In genomic region chr7:151079199-151079910, GRCh38 we compare ENCODE assay signal across 8 cellular contexts. TPM values are rescaled to one million over a fixed set of nuclear protein-coding genes. Genes with fewer than 3 reads are reported as not detected.
DNase-seq lines count a peak whose midpoint lies in the region; ATAC-seq and TF ChIP-seq lines count a peak whose summit lies in the region.

No MANE protein-coding gene starts in this region.

- H3K36me3 Mint-ChIP-seq in naive B cell = peaks cover 0 to 9% of the 10 kb centered on the region in 2 donors

- H3K27me3 Mint-ChIP-seq in naive B cell = peaks cover 0 to under 1% (median 0%) of the 10 kb centered on the region in 3 donors

- H3K36me3 ChIP-seq in KOPT-K1 (ENCODE audit: insufficient read depth, low read length) (peaks cover 48% of the 10 kb centered on the region), colonic mucosa (peaks cover 8% of the 10 kb centered on the region)

- intact Hi-C loops in colonic mucosa (cut with DNase I) = no loop called here

- no peaks in the 10 kb centered on the region for H3K9me3 Mint-ChIP-seq in naive B cell

- DNase-seq in AG09309 (ENCODE audit: low read depth) (no peak), colonic mucosa (no peak), naive B cell (no peak), GM19240 (ENCODE audit: insufficient read length, low spot score) (no peak), cerebellar nuclear complex (lab: John Stamatoyannopoulos, UW) (no peak), LoVo (ENCODE audit: low spot score) (no peak)
- no peak for DNase-seq in activated CD8-positive, alpha-beta memory T cell treated with anti-CD3 and anti-CD28 coated beads for 24 hours

- H3K9ac ChIP-seq in colonic mucosa (ENCODE audit: low read depth in 2 of 2, low read length in 2 of 2) = peak overlapping the region; percentile 85 to 95

- TF ChIP-seq CTCF in AG09309 (IDR thresholded peaks at IDR 0.05; ENCODE audit: control insufficient read depth, insufficient read depth, low read depth, low read length, missing control alignments) (no peak), colonic mucosa (IDR thresholded peaks at IDR 0.05) (no peak)

- H3K4me1 ChIP-seq in colonic mucosa = peaks cover 22% of the 10 kb centered on the region

- peak overlapping the region in 5 of 6 donors; percentile 47 to 91 (median 82) for H3K27ac Mint-ChIP-seq in naive B cell

- no peak for ATAC-seq in naive B cell (ENCODE audit: low read depth in 2 of 2)

- H3K27ac ChIP-seq in KOPT-K1 (ENCODE audit: low read depth, low read length, poor library complexity, severe bottlenecking) (peak overlapping the region; percentile 82), colonic mucosa (no peak overlapping the region)

- H3K4me3 Mint-ChIP-seq in naive B cell = peak overlapping the region; percentile 83 to 93 (median 87)

- no peaks in the 10 kb centered on the region for H3K27me3 ChIP-seq in colonic mucosa

- peaks cover 21 to 29% (median 28%) of the 10 kb centered on the region in 3 donors for H3K4me1 Mint-ChIP-seq in naive B cell

- H3K9me3 ChIP-seq in KOPT-K1 (ENCODE audit: insufficient read depth, low read length, poor library complexity, severe bottlenecking) (no peaks in the 10 kb centered on the region), colonic mucosa (no peaks in the 10 kb centered on the region)

- H3K4me3 ChIP-seq in AG09309 (ENCODE audit: control insufficient read depth, low read depth, low read length) = peak overlapping the region; percentile 96
- H3K4me3 ChIP-seq in colonic mucosa = peak overlapping the region; percentile 83

RNA-seq across cellular contexts. Expression of gene FASTK, which starts 1.3 kb away (rescaled TPM):
- total RNA-seq in colonic mucosa = 100 to 1,000 TPM in 1 of 2 donors, 10 to 100 TPM in 1; 67.0 to 149 TPM
- polyA plus RNA-seq in naive B cell (ENCODE audit: low read depth in 6 of 6) = 10 to 100 TPM; 31.6 to 52.0 (median 38.1) TPM

RNA-seq across cellular contexts. Expression of gene TMUB1, which starts 3.9 kb away (rescaled TPM):
- 100 to 1,000 TPM in 1 of 2 donors, 10 to 100 TPM in 1; 73.4 to 103 TPM for total RNA-seq in colonic mucosa
- 10 to 100 TPM; 36.3 to 66.1 (median 45.5) TPM for polyA plus RNA-seq in naive B cell (ENCODE audit: low read depth in 6 of 6)

RNA-seq across cellular contexts. Expression of gene AGAP3, which starts 6.9 kb away (rescaled TPM):
- 10 to 100 TPM; 50.8 to 79.2 TPM for total RNA-seq in colonic mucosa
- polyA plus RNA-seq in naive B cell (ENCODE audit: low read depth in 6 of 6) = 1 to 10 TPM in 1 of 6 donors, under 1 TPM in 2, not detected in 3; 0.58 to 1.2 (median 0.66) TPM

RNA-seq across cellular contexts. Expression of gene SLC4A2, which starts 20.0 kb away (rescaled TPM):
- total RNA-seq in colonic mucosa = 100 to 1,000 TPM in 1 of 2 donors, 10 to 100 TPM in 1; 76.7 to 169 TPM
- 10 to 100 TPM in 3 of 6 donors, 1 to 10 TPM in 3; 8.5 to 17.1 (median 12.2) TPM for polyA plus RNA-seq in naive B cell (ENCODE audit: low read depth in 6 of 6)

RNA-seq across cellular contexts. Expression of gene CDK5, which starts 21.7 kb away (rescaled TPM):
- 10 to 100 TPM; 11.3 to 15.9 TPM for total RNA-seq in colonic mucosa
- 10 to 100 TPM in 3 of 6 donors, 1 to 10 TPM in 3; 7.3 to 10.5 (median 9.6) TPM for polyA plus RNA-seq in naive B cell (ENCODE audit: low read depth in 6 of 6)
